Comparison of ENCODE assay signal across 22 cellular contexts in genomic region chr17:41524261-41524660, GRCh38. TPM values are rescaled to one million over a fixed set of nuclear protein-coding genes. Genes with fewer than 3 reads are reported as not detected.
DNase-seq lines count a peak whose midpoint lies in the region; ATAC-seq, FAIRE-seq and TF ChIP-seq lines count a peak whose summit lies in the region.
"Had no signal": no experiment of that assay in that cellular context is flagged by ENCODE, and none has a peak within 500 bp of the region (broad histone marks: within the 10 kb centered on the region; RNA-seq: fewer than 3 reads in every experiment).

No MANE protein-coding gene starts in this region.

- H3K36me3 Mint-ChIP-seq in CD4-positive, alpha-beta T cell (ENCODE audit: low read depth): no peaks in the 10 kb centered on the region

- intact Hi-C loops in Right ventricle myocardium superior (cut with DNase I) (no loop called here), heart right ventricle (cut with DNase I) (no loop called here), K562 (cut with micrococcal nuclease) (no loop called here), lower lobe of right lung (cut with DNase I) (no loop called here)
- intact Hi-C loops in CD4-positive, alpha-beta T cell (cut with DNase I, micrococcal nuclease): no loop called here

- H3K9me1 ChIP-seq in K562 (ENCODE audit: control insufficient read depth, insufficient read depth, low read length): no peaks in the 10 kb centered on the region

- no peak for TF ChIP-seq RAD21 in K562 (CRISPR knock-in tag; conservative IDR thresholded peaks at IDR 0.05 in 1 of 2, IDR thresholded peaks at IDR 0.05 in 1 of 2)

- H3K27ac ChIP-seq in heart right ventricle: no peak overlapping the region
- H3K27ac ChIP-seq in K562 (ENCODE audit: extremely low read depth, low read depth, low read length): no peak overlapping the region
- H3K27ac ChIP-seq in lower lobe of right lung: peak overlapping the region; percentile 31
- peak overlapping the region in 3 of 4 donors; percentile 6 to 33 (median 11) for H3K27ac ChIP-seq in upper lobe of left lung
- H3K27ac ChIP-seq in CD4-positive, alpha-beta T cell (ENCODE audit: low read depth, low read length): no peak overlapping the region
- H3K27ac ChIP-seq: C4-2B had no signal

- no TSS peak for BruUV-seq in K562 (replicated peaks; lab: Mats Ljungman, UMichigan)

- no peaks in the 10 kb centered on the region for H3K9me3 Mint-ChIP-seq in CD4-positive, alpha-beta T cell

- no peak for TF ChIP-seq CTCF in heart right ventricle (IDR thresholded peaks at IDR 0.05)
- TF ChIP-seq CTCF in K562 (IDR thresholded peaks at IDR 0.05 in 2 of 3, conservative IDR thresholded peaks at IDR 0.05 in 1 of 3; ENCODE audit: insufficient read depth in 2 of 3, low read depth in 1 of 3, low read length in 3 of 3): no peak
- no peak for TF ChIP-seq CTCF in lower lobe of right lung (IDR thresholded peaks at IDR 0.05)
- no peak for TF ChIP-seq CTCF in upper lobe of left lung (IDR thresholded peaks at IDR 0.05)
- no peak for TF ChIP-seq CTCF in CD4-positive, alpha-beta T cell (IDR thresholded peaks at IDR 0.05)

- H3K4me3 ChIP-seq in heart right ventricle (no peak overlapping the region), K562 (no peak overlapping the region), lower lobe of right lung (peak overlapping the region; percentile 7), upper lobe of left lung (peak overlapping the region in 1 of 4 donors; percentile 55), HAP-1 (no peak overlapping the region)
- H3K4me3 ChIP-seq: A549 had no signal

- H3K9ac ChIP-seq in K562 (ENCODE audit: insufficient read depth in 1 of 2, low read depth in 2 of 2, low read length in 2 of 2): no peak overlapping the region; a peak in 1 of 4 replicates

- POLR2A ChIA-PET in K562 (lab: Yijun Ruan, JAX): interaction anchor here (0.6 to 1.2 kb wide), 2 partner anchors 18 to 698 kb away, joined by 3 to 4 read pairs; no protein-coding TSS in a partner anchor
- POLR2A ChIA-PET in CD4-positive, alpha-beta T cell (lab: Charles Lee): no interaction called here

- no peak for ATAC-seq in Right ventricle myocardium superior (ENCODE audit: poor library complexity)
- no peak for ATAC-seq in heart right ventricle
- no peak for ATAC-seq in K562
- no peak for ATAC-seq in lower lobe of right lung
- no peak for ATAC-seq in upper lobe of left lung (ENCODE audit: low FRiP score in 2 of 2)
- no peak for ATAC-seq in CD4-positive, alpha-beta T cell (ENCODE audit: poor library complexity)
- ATAC-seq: A549 had no signal

- WGBS in heart right ventricle, 2 donors: 80 to 83% methylated on average over 11 of the region's 11 CpGs
- WGBS in K562 (ENCODE audit: insufficient coverage, low coverage, missing lambda C conversion rate): 94% methylated on average over 9 of the region's 11 CpGs
- WGBS in upper lobe of left lung, 2 donors: 77 to 87% methylated on average over 11 of the region's 11 CpGs

- peaks cover 18% of the 10 kb centered on the region for H3K4me1 Mint-ChIP-seq in CD4-positive, alpha-beta T cell (ENCODE audit: low read depth)

- H3K9me3 ChIP-seq in heart right ventricle: no peaks in the 10 kb centered on the region
- H3K9me3 ChIP-seq in K562 (replicated peaks; ENCODE audit: control insufficient read depth, insufficient read depth, low read depth, low read length): no peaks in the 10 kb centered on the region
- H3K9me3 ChIP-seq in lower lobe of right lung: no peaks in the 10 kb centered on the region
- H3K9me3 ChIP-seq in upper lobe of left lung: no peaks in the 10 kb centered on the region
- H3K9me3 ChIP-seq in HAP-1: no peaks in the 10 kb centered on the region
- no peaks in the 10 kb centered on the region for H3K9me3 ChIP-seq in CD4-positive, alpha-beta T cell (ENCODE audit: control insufficient read depth, low read length)
- H3K9me3 ChIP-seq: A549 had no signal

- peaks cover 34% of the 10 kb centered on the region for H3K27me3 Mint-ChIP-seq in CD4-positive, alpha-beta T cell

- no peaks in the 10 kb centered on the region; the same call in 1 of the 2 replicates for H4K20me1 ChIP-seq in K562 (replicated peaks; ENCODE audit: control insufficient read depth, insufficient read depth, low read length)

- no peak overlapping the region for H3K4me3 Mint-ChIP-seq in CD4-positive, alpha-beta T cell

- H3K27me3 ChIP-seq in heart right ventricle: peaks cover 8 to 81% (median 70%) of the 10 kb centered on the region in 7 donors
- no peaks in the 10 kb centered on the region for H3K27me3 ChIP-seq in K562 (ENCODE audit: control insufficient read depth in 2 of 2, insufficient read depth in 2 of 2, low read length in 2 of 2)
- peaks cover 24% of the 10 kb centered on the region for H3K27me3 ChIP-seq in lower lobe of right lung (ENCODE audit: low read depth)
- peaks cover 0 to 15% (median 11%) of the 10 kb centered on the region in 4 donors for H3K27me3 ChIP-seq in upper lobe of left lung
- no peaks in the 10 kb centered on the region; the same call in 1 of the 2 replicates for H3K27me3 ChIP-seq in HAP-1 (ENCODE audit: low read depth)
- H3K27me3 ChIP-seq in CD4-positive, alpha-beta T cell (ENCODE audit: control insufficient read depth, insufficient read depth, low read length): peaks cover 25% of the 10 kb centered on the region

- H2AFZ ChIP-seq in K562 (ENCODE audit: low read depth, low read length): no peak overlapping the region

- CTCF ChIA-PET in K562 (lab: Yijun Ruan, JAX; ENCODE audit: low intra/inter-chr PET ratio): no interaction called here
- CTCF ChIA-PET in CD4-positive, alpha-beta T cell (lab: Charles Lee): no interaction called here

- in situ Hi-C loops in K562 (cut with MboI): no loop called here
- in situ Hi-C loops in HAP-1 (cut with MboI; ENCODE audit: low sequenced_read_pairs): no loop called here

- H3K27ac Mint-ChIP-seq in CD4-positive, alpha-beta T cell: no peak overlapping the region

- H3K36me3 ChIP-seq in heart right ventricle (no peaks in the 10 kb centered on the region), K562 (ENCODE audit: control insufficient read depth, insufficient read depth, low read length) (peaks cover 33% of the 10 kb centered on the region; the same call in 1 of the 3 replicates), lower lobe of right lung (peaks cover 11% of the 10 kb centered on the region), upper lobe of left lung (peaks cover 0 to 5% (median 0%) of the 10 kb centered on the region in 4 donors), HAP-1 (replicated peaks) (no peaks in the 10 kb centered on the region)

- no peak for FAIRE-seq in K562 (lab: Jason Lieb, UNC)
- FAIRE-seq: A549, GM12892, GM19239, HTR-8/SVneo, RCC 7860 had no signal

- TF ChIP-seq EP300 in K562 (IDR thresholded peaks at IDR 0.05; ENCODE audit: low read length) (no peak), upper lobe of left lung (IDR thresholded peaks at IDR 0.05) (no peak)

- no peak for TF ChIP-seq POLR2A in K562 (conservative IDR thresholded peaks at IDR 0.05)
- TF ChIP-seq POLR2A in upper lobe of left lung (IDR thresholded peaks at IDR 0.05): peak in 1 of 4 donors; percentile 3

- DNase-seq in Right ventricle myocardium superior (peak; percentile 22), heart right ventricle (no peak), K562 (ENCODE audit: extremely low read depth in 1 of 4, low spot score in 3 of 4) (no peak), lower lobe of right lung (no peak), upper lobe of left lung (no peak), SKM-1 (lab: John Stamatoyannopoulos, UW; ENCODE audit: unreplicated experiment) (no peak), HAP-1 (ENCODE audit: low spot score in 2 of 2) (no peak)
- no peak for DNase-seq in CD4-positive, alpha-beta T cell
- DNase-seq: DMS79, GDM1, KBM-7, NCI-H1092 treated with DMSO at 0.1 percent for 48 hours, NCI-H187 treated with DMSO at 0.1 percent for 48 hours, NCI-H2171, NCI-H774 had no signal

- H3K79me2 ChIP-seq in K562 (ENCODE audit: control insufficient read depth, insufficient read depth, low read length): peaks cover 32% of the 10 kb centered on the region

- H3K4me1 ChIP-seq in heart right ventricle (peaks cover 0 to 15% (median 8%) of the 10 kb centered on the region in 9 donors), K562 (replicated peaks in 1 of 2; ENCODE audit: control insufficient read depth in 2 of 2, insufficient read depth in 2 of 2, low read length in 2 of 2) (peaks cover 41 to 88% of the 10 kb centered on the region in 2 experiments), lower lobe of right lung (peaks cover 36% of the 10 kb centered on the region), upper lobe of left lung (peaks cover 11 to 68% (median 25%) of the 10 kb centered on the region in 4 donors), HAP-1 (no peaks in the 10 kb centered on the region)

- H3K4me2 ChIP-seq in K562 (ENCODE audit: insufficient read depth, low read length): no peak overlapping the region
- H3K4me2 ChIP-seq: A549 had no signal

RNA-seq across cellular contexts. Expression of gene KRT19, which starts 3.8 kb away (rescaled TPM):
- total RNA-seq in Right ventricle myocardium superior (0.46 TPM), heart right ventricle (1 to 10 TPM in 3 of 10 donors, under 1 TPM in 7; 0.37 to 5.7 (median 0.77) TPM), K562 (2014; rRNA removed) (120 and 137 TPM in 2 replicates), K562 (2014; rRNA removed; fragmentation: Illumina TruSeq; extraction: Trizol) (25.8 and 41.2 TPM in 2 replicates), K562 (2015; rRNA removed; fragmentation: Illumina TruSeq; extraction: Trizol) (91.7 and 92.6 TPM in 2 replicates), K562 (2021) (151 TPM in 2 replicates), lower lobe of right lung (212 TPM), upper lobe of left lung (1,000 to 10,000 TPM in 1 of 6 donors, 100 to 1,000 TPM in 5; 235 to 1,101 (median 666) TPM)
- polyA plus RNA-seq in heart right ventricle (1 to 10 TPM; 1.2 to 1.7 TPM), K562 (2011; rRNA removed) (96.3 and 121 TPM in 2 replicates), K562 (2014; fragmentation: Illumina TruSeq; extraction: Trizol) (66.5 and 76.7 TPM in 2 replicates), K562 (2014; fragmentation: Nextera tagmentation; extraction: Ambion mirVana) (10 to 100 TPM; 18.5 to 21.5 TPM), K562 (2014; rRNA removed) (80.2 and 104 TPM in 2 replicates)
- 25.0 and 82.2 TPM in 2 replicates for total RNA-seq in K562 (2011; cell fraction: chromatin; rRNA removed; ENCODE audit: low replicate concordance)
- 61.2 and 82.9 TPM in 2 replicates for total RNA-seq in K562 (2011; cell fraction: nucleolus; rRNA removed)
- 39.3 and 39.4 TPM in 2 replicates for total RNA-seq in K562 (2011; cell fraction: nucleoplasm; rRNA removed)
- 119 and 275 TPM in 2 replicates for polyA plus RNA-seq in K562 (2011; cell fraction: cytosol; rRNA removed)
- polyA plus RNA-seq in K562 (2011; cell fraction: nucleus; rRNA removed): 88.5 and 137 TPM in 2 replicates
- 152 and 175 TPM in 2 replicates for polyA plus RNA-seq in K562 (2012)
- 67.1 and 116 TPM in 2 replicates for polyA minus RNA-seq in K562 (2011; rRNA and poly(A)+ RNA removed)
- 126 and 127 TPM in 2 replicates for polyA minus RNA-seq in K562 (2011; cell fraction: cytosol; rRNA and poly(A)+ RNA removed)
- 31.4 and 35.8 TPM in 2 replicates for polyA minus RNA-seq in K562 (2011; cell fraction: nucleus; rRNA and poly(A)+ RNA removed)
- not detected for total RNA-seq in CD4-positive, alpha-beta T cell

RNA-seq across cellular contexts. Expression of gene KRT15, which starts 5.6 kb away (rescaled TPM):
- total RNA-seq in Right ventricle myocardium superior (not detected), heart right ventricle (under 1 TPM in 1 of 10 donors, not detected in 9; 0.07 TPM), K562 (2014; rRNA removed) (0.37 and 2.4 TPM in 2 replicates), K562 (2014; rRNA removed; fragmentation: Illumina TruSeq; extraction: Trizol) (0.44 and 0.89 TPM in 2 replicates), K562 (2015; rRNA removed; fragmentation: Illumina TruSeq; extraction: Trizol) (0.29 and 0.68 TPM in 2 replicates), K562 (2021) (0.34 and 0.95 TPM in 2 replicates), lower lobe of right lung (9.0 TPM), upper lobe of left lung (10 to 100 TPM; 10.5 to 57.9 (median 19.2) TPM)
- polyA plus RNA-seq in heart right ventricle (under 1 TPM in 1 of 2 donors, not detected in 1; 0.22 TPM), K562 (2011; rRNA removed) (2.1 and 4.4 TPM in 2 replicates), K562 (2014; fragmentation: Illumina TruSeq; extraction: Trizol) (0.49 and 1.1 TPM in 2 replicates), K562 (2014; fragmentation: Nextera tagmentation; extraction: Ambion mirVana) (under 1 TPM; 0.28 to 0.60 TPM), K562 (2014; rRNA removed) (0.56 and 2.0 TPM in 2 replicates)
- 2.1 and 4.1 TPM in 2 replicates for total RNA-seq in K562 (2011; cell fraction: chromatin; rRNA removed; ENCODE audit: low replicate concordance)
- 1.6 and 2.8 TPM in 2 replicates for total RNA-seq in K562 (2011; cell fraction: nucleolus; rRNA removed)
- 1.2 and 3.0 TPM in 2 replicates for total RNA-seq in K562 (2011; cell fraction: nucleoplasm; rRNA removed)
- polyA plus RNA-seq in K562 (2011; cell fraction: cytosol; rRNA removed): 1.7 and 2.4 TPM in 2 replicates
- 1.9 and 8.5 TPM in 2 replicates for polyA plus RNA-seq in K562 (2011; cell fraction: nucleus; rRNA removed)
- 1.1 and 1.4 TPM in 2 replicates for polyA plus RNA-seq in K562 (2012)
- 0.39 and 1.2 TPM in 2 replicates for polyA minus RNA-seq in K562 (2011; rRNA and poly(A)+ RNA removed)
- polyA minus RNA-seq in K562 (2011; cell fraction: cytosol; rRNA and poly(A)+ RNA removed): not detected in 2 replicates
- polyA minus RNA-seq in K562 (2011; cell fraction: nucleus; rRNA and poly(A)+ RNA removed): 0.67 and 1.1 TPM in 2 replicates
- not detected for total RNA-seq in CD4-positive, alpha-beta T cell

RNA-seq across cellular contexts. Expression of gene KRT13, which starts 18.8 kb away (rescaled TPM):
- total RNA-seq in Right ventricle myocardium superior (not detected), heart right ventricle (not detected), K562 (2014; rRNA removed) (1.1 TPM in 1 of 2 replicates, not detected in the other), K562 (2014; rRNA removed; fragmentation: Illumina TruSeq; extraction: Trizol) (not detected in 2 replicates), K562 (2015; rRNA removed; fragmentation: Illumina TruSeq; extraction: Trizol) (0.11 TPM in 1 of 2 replicates, not detected in the other), K562 (2021) (0.22 TPM in 1 of 2 replicates, not detected in the other), lower lobe of right lung (5.2 TPM), upper lobe of left lung (10 to 100 TPM in 1 of 6 donors, 1 to 10 TPM in 5; 1.0 to 12.1 (median 7.2) TPM)
- polyA plus RNA-seq in heart right ventricle (1 to 10 TPM in 1 of 2 donors, not detected in 1; 6.7 TPM), K562 (2011; rRNA removed) (0.16 and 0.26 TPM in 2 replicates), K562 (2014; fragmentation: Illumina TruSeq; extraction: Trizol) (0.30 TPM in 1 of 2 replicates, not detected in the other), K562 (2014; fragmentation: Nextera tagmentation; extraction: Ambion mirVana) (under 1 TPM in 1 of 2 experiments, not detected in 1; 0.13 TPM), K562 (2014; rRNA removed) (0.28 TPM in 1 of 2 replicates, not detected in the other)
- total RNA-seq in K562 (2011; cell fraction: chromatin; rRNA removed; ENCODE audit: low replicate concordance): 0.21 and 0.76 TPM in 2 replicates
- total RNA-seq in K562 (2011; cell fraction: nucleolus; rRNA removed): not detected in 2 replicates
- total RNA-seq in K562 (2011; cell fraction: nucleoplasm; rRNA removed): not detected in 2 replicates
- 0.48 and 0.58 TPM in 2 replicates for polyA plus RNA-seq in K562 (2011; cell fraction: cytosol; rRNA removed)
- 0.93 and 3.3 TPM in 2 replicates for polyA plus RNA-seq in K562 (2011; cell fraction: nucleus; rRNA removed)
- 0.17 and 0.36 TPM in 2 replicates for polyA plus RNA-seq in K562 (2012)
- 0.15 and 0.28 TPM in 2 replicates for polyA minus RNA-seq in K562 (2011; rRNA and poly(A)+ RNA removed)
- not detected in 2 replicates for polyA minus RNA-seq in K562 (2011; cell fraction: cytosol; rRNA and poly(A)+ RNA removed)
- 0.22 and 0.54 TPM in 2 replicates for polyA minus RNA-seq in K562 (2011; cell fraction: nucleus; rRNA and poly(A)+ RNA removed)
- total RNA-seq in CD4-positive, alpha-beta T cell: not detected
- total RNA-seq: NCI-H460 had no signal

RNA-seq across cellular contexts. Expression of gene KRT36, which starts 34.6 kb away (rescaled TPM):
- total RNA-seq in Right ventricle myocardium superior: not detected
- not detected for total RNA-seq in heart right ventricle
- not detected for polyA plus RNA-seq in heart right ventricle
- total RNA-seq in K562 (2011; cell fraction: chromatin; rRNA removed; ENCODE audit: low replicate concordance): not detected in 2 replicates
- not detected in 2 replicates for total RNA-seq in K562 (2011; cell fraction: nucleolus; rRNA removed)
- total RNA-seq in K562 (2011; cell fraction: nucleoplasm; rRNA removed): not detected in 2 replicates
- total RNA-seq in K562 (2014; rRNA removed): not detected in 2 replicates
- not detected in 2 replicates for total RNA-seq in K562 (2014; rRNA removed; fragmentation: Illumina TruSeq; extraction: Trizol)
- total RNA-seq in K562 (2015; rRNA removed; fragmentation: Illumina TruSeq; extraction: Trizol): not detected in 2 replicates
- total RNA-seq in K562 (2021): not detected in 2 replicates
- 0.04 TPM in 2 replicates for polyA plus RNA-seq in K562 (2011; rRNA removed)
- polyA plus RNA-seq in K562 (2011; cell fraction: cytosol; rRNA removed): 0.03 and 0.06 TPM in 2 replicates
- 0.20 TPM in 1 of 2 replicates, not detected in the other for polyA plus RNA-seq in K562 (2011; cell fraction: nucleus; rRNA removed)
- not detected in 2 replicates for polyA plus RNA-seq in K562 (2012)
- not detected in 2 replicates for polyA plus RNA-seq in K562 (2014; fragmentation: Illumina TruSeq; extraction: Trizol)
- not detected for polyA plus RNA-seq in K562 (2014; fragmentation: Nextera tagmentation; extraction: Ambion mirVana)
- not detected in 2 replicates for polyA plus RNA-seq in K562 (2014; rRNA removed)
- not detected in 2 replicates for polyA minus RNA-seq in K562 (2011; rRNA and poly(A)+ RNA removed)
- polyA minus RNA-seq in K562 (2011; cell fraction: cytosol; rRNA and poly(A)+ RNA removed): not detected in 2 replicates
- polyA minus RNA-seq in K562 (2011; cell fraction: nucleus; rRNA and poly(A)+ RNA removed): not detected in 2 replicates
- total RNA-seq in lower lobe of right lung: not detected
- total RNA-seq in upper lobe of left lung: not detected
- total RNA-seq in CD4-positive, alpha-beta T cell: not detected
- total RNA-seq: NCI-H460 had no signal
- polyA plus RNA-seq: A549 had no signal

RNA-seq across cellular contexts. Expression of gene KRT35, which starts 43.3 kb away (rescaled TPM):
- total RNA-seq in Right ventricle myocardium superior (not detected), heart right ventricle (not detected), K562 (2014; rRNA removed) (not detected in 2 replicates), K562 (2014; rRNA removed; fragmentation: Illumina TruSeq; extraction: Trizol) (not detected in 2 replicates), K562 (2015; rRNA removed; fragmentation: Illumina TruSeq; extraction: Trizol) (not detected in 2 replicates), K562 (2021) (not detected in 2 replicates), lower lobe of right lung (not detected), upper lobe of left lung (not detected)
- polyA plus RNA-seq in heart right ventricle (not detected), K562 (2011; rRNA removed) (not detected in 2 replicates), K562 (2014; fragmentation: Illumina TruSeq; extraction: Trizol) (not detected in 2 replicates), K562 (2014; fragmentation: Nextera tagmentation; extraction: Ambion mirVana) (not detected), K562 (2014; rRNA removed) (not detected in 2 replicates)
- not detected in 2 replicates for total RNA-seq in K562 (2011; cell fraction: chromatin; rRNA removed; ENCODE audit: low replicate concordance)
- total RNA-seq in K562 (2011; cell fraction: nucleolus; rRNA removed): not detected in 2 replicates
- not detected in 2 replicates for total RNA-seq in K562 (2011; cell fraction: nucleoplasm; rRNA removed)
- polyA plus RNA-seq in K562 (2011; cell fraction: cytosol; rRNA removed): not detected in 2 replicates
- polyA plus RNA-seq in K562 (2011; cell fraction: nucleus; rRNA removed): not detected in 2 replicates
- not detected in 2 replicates for polyA plus RNA-seq in K562 (2012)
- not detected in 2 replicates for polyA minus RNA-seq in K562 (2011; rRNA and poly(A)+ RNA removed)
- polyA minus RNA-seq in K562 (2011; cell fraction: cytosol; rRNA and poly(A)+ RNA removed): not detected in 2 replicates
- polyA minus RNA-seq in K562 (2011; cell fraction: nucleus; rRNA and poly(A)+ RNA removed): not detected in 2 replicates
- not detected for total RNA-seq in CD4-positive, alpha-beta T cell
- total RNA-seq: NCI-H460 had no signal
- polyA plus RNA-seq: A549 had no signal

Comparison
In these comparisons a context has a peak if more than half of its experiments do, and no peak if none do; other contexts are left out.
1. H3K27ac ChIP-seq: peak in lower lobe of right lung (single experiment) and upper lobe of left lung (3 of 4); none in heart right ventricle (0 of 10), K562 (single experiment) and CD4-positive, alpha-beta T cell (single experiment).